8 cellular contexts compared by ENCODE assay signal in the genomic region with DNA sequence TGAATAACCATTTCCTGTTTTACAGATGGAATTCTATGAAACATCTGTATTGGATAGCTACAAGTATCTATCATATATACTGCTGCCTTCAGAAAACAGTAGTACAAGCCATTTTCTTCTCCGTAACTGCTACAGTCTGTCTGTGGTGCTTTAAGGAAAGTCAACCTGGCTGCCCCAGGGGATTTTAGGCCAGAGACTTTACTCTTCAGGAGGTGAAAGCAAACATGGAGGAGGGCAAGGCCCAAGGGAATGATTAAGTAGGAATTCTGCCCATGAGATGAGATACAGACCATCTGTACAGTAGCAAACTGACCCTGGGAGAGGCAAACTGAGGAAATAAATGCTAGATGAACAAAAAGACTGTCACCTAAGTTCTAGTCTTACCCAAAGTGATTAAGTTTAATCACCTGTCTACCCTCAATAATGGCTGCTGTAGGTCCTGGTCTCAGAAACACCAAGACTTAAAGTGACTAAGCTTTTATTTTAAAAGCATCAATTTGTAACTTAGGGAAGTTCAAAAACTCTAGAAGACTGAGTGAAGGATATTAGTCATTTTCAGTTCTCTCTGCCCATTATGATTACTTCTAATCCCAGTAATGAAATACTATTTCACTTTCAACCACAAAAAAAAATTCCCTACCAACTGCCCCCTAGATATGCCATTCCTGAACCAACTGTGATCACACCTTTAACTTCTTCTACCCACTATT. TPM values are rescaled to one million over a fixed set of nuclear protein-coding genes. Genes with fewer than 3 reads are reported as not detected.
A peak's percentile ranks its signal among the peaks of the same experiment; 100 is the strongest.
DNase-seq lines count a peak whose midpoint lies in the region; ATAC-seq and TF ChIP-seq lines count a peak whose summit lies in the region.

No MANE protein-coding gene starts in this region.

- no peaks in the 10 kb centered on the region for H3K9me3 ChIP-seq in endodermal cell (ENCODE audit: control insufficient read depth, low read length)

- peaks cover 4% of the 10 kb centered on the region for H3K36me3 ChIP-seq in endodermal cell (ENCODE audit: control insufficient read depth, insufficient read depth, low read length)

- 96% methylated on average over 1 of the region's 1 CpG; no CpG with 5 or more reads in 1 of the 2 experiments for WGBS in endodermal cell (ENCODE audit: insufficient coverage in 1 of 2, insufficient read length in 1 of 2), 2 experiments

- no peaks in the 10 kb centered on the region for H3K9me3 Mint-ChIP-seq in endodermal cell

- H3K4me1 ChIP-seq in endodermal cell (ENCODE audit: control insufficient read depth, insufficient read depth, low read length): no peaks in the 10 kb centered on the region

- peak overlapping the region; percentile 56 for H3K27ac Mint-ChIP-seq in endodermal cell

- peak overlapping the region; percentile 43 for H3K4me3 ChIP-seq in endodermal cell (ENCODE audit: low read length)

- intact Hi-C loops in Right ventricle myocardium inferior (cut with DNase I): no loop called here

- ATAC-seq in GM19455 (IDR thresholded peaks at IDR 0.05; ENCODE audit: unreplicated experiment): peak; percentile 76
- peak; percentile 86 for ATAC-seq in HG03432 (IDR thresholded peaks at IDR 0.05; ENCODE audit: unreplicated experiment)
- ATAC-seq in Right ventricle myocardium inferior: no peak

- no peak for TF ChIP-seq CTCF in endodermal cell (conservative IDR thresholded peaks at IDR 0.05)

- H3K4me1 Mint-ChIP-seq in endodermal cell: peaks cover 26% of the 10 kb centered on the region

- no peaks in the 10 kb centered on the region for H3K27me3 ChIP-seq in endodermal cell (ENCODE audit: control insufficient read depth, insufficient read depth, low read length, poor library complexity, severe bottlenecking)

- peaks cover 6% of the 10 kb centered on the region for H3K36me3 Mint-ChIP-seq in endodermal cell (ENCODE audit: low read depth)

- peak; percentile 57 for DNase-seq in ELF-1 (ENCODE audit: low read depth, low spot score)
- DNase-seq in endodermal cell: no peak
- no peak for DNase-seq in NCI-H1105 (lab: John Stamatoyannopoulos, UW)
- no peak for DNase-seq in germinal center (ENCODE audit: low spot score)
- DNase-seq in nucleus accumbens (lab: John Stamatoyannopoulos, UW): no peak
- no peak for DNase-seq in Right ventricle myocardium inferior (ENCODE audit: missing footprints)

- H3K27me3 Mint-ChIP-seq in endodermal cell (ENCODE audit: insufficient read depth): no peaks in the 10 kb centered on the region

- H3K4me3 Mint-ChIP-seq in endodermal cell: no peak overlapping the region

- no peak overlapping the region for H3K9ac ChIP-seq in endodermal cell (ENCODE audit: extremely low read depth, low read length, poor library complexity, severe bottlenecking)

- H3K27ac ChIP-seq in endodermal cell (ENCODE audit: low read depth, low read length): no peak overlapping the region

RNA-seq across cellular contexts. Expression of a gene that starts 14.8 kb away (rescaled TPM):
- total RNA-seq in endodermal cell (10 to 100 TPM; 35.9 to 39.2 TPM), Right ventricle myocardium inferior (45.1 TPM)
- polyA plus RNA-seq in endodermal cell (2013, experiment 1 of 2): 36.6 TPM
- 44.6 TPM for polyA plus RNA-seq in endodermal cell (2013, experiment 2 of 2)

RNA-seq across cellular contexts. Expression of a gene that starts 59.7 kb away (rescaled TPM):
- total RNA-seq in endodermal cell (10 to 100 TPM; 58.3 to 75.5 TPM), Right ventricle myocardium inferior (21.0 TPM)
- polyA plus RNA-seq in endodermal cell (2013, experiment 1 of 2): 51.3 TPM
- 47.6 TPM for polyA plus RNA-seq in endodermal cell (2013, experiment 2 of 2)
